Comparison of ENCODE assay signal across 1 cellular context in genomic region chr4:106315968-106316772, GRCh38.
TF ChIP-seq lines count a peak whose summit lies in the region.

Gene AIMP1, plus strand, starts transcription at chr4:106316550. Its CDS starts 8,460 bp downstream, at chr4:106325010.
Gene TBCK, minus strand, starts transcription at chr4:106316209. Its CDS starts 7,249 bp downstream, at chr4:106308960.

TF ChIP-seq in HepG2, 621 proteins besides CTCF, POLR2A, EP300 and RAD21 (continued from another document and continues in another):
- TF ChIP-seq, protein P1, sequence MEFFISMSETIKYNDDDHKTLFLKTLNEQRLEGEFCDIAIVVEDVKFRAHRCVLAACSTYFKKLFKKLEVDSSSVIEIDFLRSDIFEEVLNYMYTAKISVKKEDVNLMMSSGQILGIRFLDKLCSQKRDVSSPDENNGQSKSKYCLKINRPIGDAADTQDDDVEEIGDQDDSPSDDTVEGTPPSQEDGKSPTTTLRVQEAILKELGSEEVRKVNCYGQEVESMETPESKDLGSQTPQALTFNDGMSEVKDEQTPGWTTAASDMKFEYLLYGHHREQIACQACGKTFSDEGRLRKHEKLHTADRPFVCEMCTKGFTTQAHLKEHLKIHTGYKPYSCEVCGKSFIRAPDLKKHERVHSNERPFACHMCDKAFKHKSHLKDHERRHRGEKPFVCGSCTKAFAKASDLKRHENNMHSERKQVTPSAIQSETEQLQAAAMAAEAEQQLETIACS (CRISPR knock-in tag; IDR thresholded peaks at IDR 0.05) = no peak
- TF ChIP-seq THAP7 (CRISPR knock-in tag; IDR thresholded peaks at IDR 0.05) (no peak), SIX4 (CRISPR knock-in tag; IDR thresholded peaks at IDR 0.05) (no peak), CBX1 (IDR thresholded peaks at IDR 0.05; ENCODE audit: low read depth) (no peak), PHF21A (CRISPR knock-in tag; IDR thresholded peaks at IDR 0.05) (peak; percentile 60; the same call in 1 of the 2 replicates), ZBED4 (CRISPR knock-in tag; IDR thresholded peaks at IDR 0.05; ENCODE audit: borderline replicate concordance) (peak; percentile 43; the same call in 1 of the 2 replicates), AHDC1 (CRISPR knock-in tag; IDR thresholded peaks at IDR 0.05; ENCODE audit: borderline replicate concordance) (peak; percentile 50; the same call in 1 of the 2 replicates), ZSCAN12 (CRISPR knock-in tag; IDR thresholded peaks at IDR 0.05) (no peak), AGO2 (optimal IDR thresholded peaks at IDR 0.05; ENCODE audit: low read depth, low read length) (peak; percentile 99), PRDM10 (CRISPR knock-in tag; IDR thresholded peaks at IDR 0.05; ENCODE audit: low read depth) (peak; percentile 81), GATA4 (IDR thresholded peaks at IDR 0.05; ENCODE audit: borderline replicate concordance, low read depth) (no peak), MAFG (CRISPR knock-in tag; IDR thresholded peaks at IDR 0.05) (no peak), MLLT10 (CRISPR knock-in tag; IDR thresholded peaks at IDR 0.05) (0 out of 2 replicates have a peak, but pooled peaks have one; percentile 53), REST (IDR thresholded peaks at IDR 0.05; ENCODE audit: borderline replicate concordance in 1 of 2, low read depth in 1 of 2, low read length in 2 of 2) (peak in 1 of 2 experiments; percentile 59; a peak in 1 of 4 replicates), ZNF235 (CRISPR knock-in tag; IDR thresholded peaks at IDR 0.05; ENCODE audit: borderline replicate concordance) (no peak), SIN3B (IDR thresholded peaks at IDR 0.05; ENCODE audit: low read length) (peak; percentile 82), KLF13 (CRISPR knock-in tag; IDR thresholded peaks at IDR 0.05) (no peak), ARHGAP35 (CRISPR knock-in tag; IDR thresholded peaks at IDR 0.05; ENCODE audit: borderline replicate concordance) (no peak), TBL1XR1 (IDR thresholded peaks at IDR 0.05; ENCODE audit: borderline replicate concordance, low read length, partially characterized antibody) (peak; percentile 15), HOXA7 (CRISPR knock-in tag; IDR thresholded peaks at IDR 0.05) (no peak), ZEB1 (IDR thresholded peaks at IDR 0.05; ENCODE audit: insufficient replicate concordance, low read depth) (peak; percentile 54), ZMAT5 (CRISPR knock-in tag; IDR thresholded peaks at IDR 0.05; ENCODE audit: borderline replicate concordance, low read depth) (no peak), ZFP36L2 (CRISPR knock-in tag; IDR thresholded peaks at IDR 0.05) (no peak), ZNF670 (CRISPR knock-in tag; IDR thresholded peaks at IDR 0.05; ENCODE audit: borderline replicate concordance) (peak; percentile 77; the same call in 1 of the 2 replicates), PLSCR1 (CRISPR knock-in tag; IDR thresholded peaks at IDR 0.05; ENCODE audit: borderline replicate concordance) (no peak), HNRNPL (IDR thresholded peaks at IDR 0.05; ENCODE audit: low read depth, low read length) (peak; percentile 81), GTF2F1 (IDR thresholded peaks at IDR 0.05; ENCODE audit: low read length) (no peak)
- TF ChIP-seq, protein P2, sequence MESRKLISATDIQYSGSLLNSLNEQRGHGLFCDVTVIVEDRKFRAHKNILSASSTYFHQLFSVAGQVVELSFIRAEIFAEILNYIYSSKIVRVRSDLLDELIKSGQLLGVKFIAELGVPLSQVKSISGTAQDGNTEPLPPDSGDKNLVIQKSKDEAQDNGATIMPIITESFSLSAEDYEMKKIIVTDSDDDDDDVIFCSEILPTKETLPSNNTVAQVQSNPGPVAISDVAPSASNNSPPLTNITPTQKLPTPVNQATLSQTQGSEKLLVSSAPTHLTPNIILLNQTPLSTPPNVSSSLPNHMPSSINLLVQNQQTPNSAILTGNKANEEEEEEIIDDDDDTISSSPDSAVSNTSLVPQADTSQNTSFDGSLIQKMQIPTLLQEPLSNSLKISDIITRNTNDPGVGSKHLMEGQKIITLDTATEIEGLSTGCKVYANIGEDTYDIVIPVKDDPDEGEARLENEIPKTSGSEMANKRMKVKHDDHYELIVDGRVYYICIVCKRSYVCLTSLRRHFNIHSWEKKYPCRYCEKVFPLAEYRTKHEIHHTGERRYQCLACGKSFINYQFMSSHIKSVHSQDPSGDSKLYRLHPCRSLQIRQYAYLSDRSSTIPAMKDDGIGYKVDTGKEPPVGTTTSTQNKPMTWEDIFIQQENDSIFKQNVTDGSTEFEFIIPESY (CRISPR knock-in tag; IDR thresholded peaks at IDR 0.05) = no peak
- TF ChIP-seq, protein P3, sequence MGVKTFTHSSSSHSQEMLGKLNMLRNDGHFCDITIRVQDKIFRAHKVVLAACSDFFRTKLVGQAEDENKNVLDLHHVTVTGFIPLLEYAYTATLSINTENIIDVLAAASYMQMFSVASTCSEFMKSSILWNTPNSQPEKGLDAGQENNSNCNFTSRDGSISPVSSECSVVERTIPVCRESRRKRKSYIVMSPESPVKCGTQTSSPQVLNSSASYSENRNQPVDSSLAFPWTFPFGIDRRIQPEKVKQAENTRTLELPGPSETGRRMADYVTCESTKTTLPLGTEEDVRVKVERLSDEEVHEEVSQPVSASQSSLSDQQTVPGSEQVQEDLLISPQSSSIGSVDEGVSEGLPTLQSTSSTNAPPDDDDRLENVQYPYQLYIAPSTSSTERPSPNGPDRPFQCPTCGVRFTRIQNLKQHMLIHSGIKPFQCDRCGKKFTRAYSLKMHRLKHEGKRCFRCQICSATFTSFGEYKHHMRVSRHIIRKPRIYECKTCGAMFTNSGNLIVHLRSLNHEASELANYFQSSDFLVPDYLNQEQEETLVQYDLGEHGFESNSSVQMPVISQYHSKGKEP (CRISPR knock-in tag; IDR thresholded peaks at IDR 0.05) = no peak
